In genomic region chr9:34899535-34900158, GRCh38 we compare ENCODE assay signal across 8 cellular contexts. TPM values are rescaled to one million over a fixed set of nuclear protein-coding genes. Genes with fewer than 3 reads are reported as not detected.
DNase-seq lines count a peak whose midpoint lies in the region; ATAC-seq and TF ChIP-seq lines count a peak whose summit lies in the region.

No MANE protein-coding gene starts in this region.

- DNase-seq in AG20443 (ENCODE audit: low spot score) (peak; percentile 87), NK-92 (lab: John Stamatoyannopoulos, UW; ENCODE audit: unreplicated experiment) (peak; percentile 5), memory B cell (ENCODE audit: low spot score in 2 of 2) (peak; percentile 76 to 80)
- DNase-seq in activated CD8-positive, alpha-beta T cell treated with anti-CD3 and anti-CD28 coated beads for 36 hours: peak; percentile 90
- peak; percentile 71 to 80 (median 72) for DNase-seq in effector memory CD8-positive, alpha-beta T cell
- DNase-seq in stimulated activated CD8-positive, alpha-beta memory T cell treated with anti-CD3 and anti-CD28 coated beads, Interleukin-15, amount 100 ng/mL, for 4 hours (ENCODE audit: low read depth in 2 of 2): peak; percentile 49 to 64

- peak; percentile 76 for TF ChIP-seq CTCF in activated CD8-positive, alpha-beta T cell treated with anti-CD3 and anti-CD28 coated beads for 36 hours (IDR thresholded peaks at IDR 0.05)

- POLR2A ChIA-PET in activated CD8-positive, alpha-beta T cell treated with anti-CD3 and anti-CD28 coated beads for 36 hours (lab: Charles Lee): interaction anchor here (0.6 to 2.3 kb wide), 9 partner anchors 85 to 707 kb away, joined by 3 to 9 read pairs (median 3); partner anchors contain the start of gene PIGO

- H3K4me3 Mint-ChIP-seq in activated CD8-positive, alpha-beta T cell treated with anti-CD3 and anti-CD28 coated beads for 36 hours: no peak overlapping the region
- H3K4me3 Mint-ChIP-seq in effector memory CD8-positive, alpha-beta T cell: no peak overlapping the region
- no peak overlapping the region for H3K4me3 Mint-ChIP-seq in memory B cell

- intact Hi-C loops in activated CD8-positive, alpha-beta T cell treated with anti-CD3 and anti-CD28 coated beads for 36 hours (cut with micrococcal nuclease): loop anchor here (1.0 kb wide), 3 partner anchors 86 to 197 kb away; partner anchors contain the start of gene PIGO

- peaks cover 30% of the 10 kb centered on the region for H3K27me3 Mint-ChIP-seq in activated CD8-positive, alpha-beta T cell treated with anti-CD3 and anti-CD28 coated beads for 36 hours
- peaks cover 33 to 59% of the 10 kb centered on the region in 2 donors for H3K27me3 Mint-ChIP-seq in effector memory CD8-positive, alpha-beta T cell
- H3K27me3 Mint-ChIP-seq in memory B cell: peaks cover 15% of the 10 kb centered on the region

- ATAC-seq in GM19023 (IDR thresholded peaks at IDR 0.05; ENCODE audit: unreplicated experiment) (peak; percentile 89), HG03571 (IDR thresholded peaks at IDR 0.05; ENCODE audit: unreplicated experiment) (peak; percentile 78), memory B cell (ENCODE audit: low read depth) (peak; percentile 100)
- ATAC-seq in activated CD8-positive, alpha-beta T cell treated with anti-CD3 and anti-CD28 coated beads for 36 hours: peak; percentile 100
- ATAC-seq in effector memory CD8-positive, alpha-beta T cell (replicated peaks): peak; percentile 100

- CTCF ChIA-PET in activated CD8-positive, alpha-beta T cell treated with anti-CD3 and anti-CD28 coated beads for 36 hours (lab: Charles Lee): interaction anchor here (0.6 to 8.7 kb wide), 71 partner anchors 9 to 720 kb away, joined by 3 to 120 read pairs (median 5); partner anchors contain the start of genes DNAJB5, FANCG, PIGO and STOML2

- no peaks in the 10 kb centered on the region for H3K36me3 Mint-ChIP-seq in activated CD8-positive, alpha-beta T cell treated with anti-CD3 and anti-CD28 coated beads for 36 hours (ENCODE audit: low read depth)
- no peaks in the 10 kb centered on the region for H3K36me3 Mint-ChIP-seq in effector memory CD8-positive, alpha-beta T cell (ENCODE audit: insufficient read depth)
- no peaks in the 10 kb centered on the region for H3K36me3 Mint-ChIP-seq in memory B cell

- H3K27ac Mint-ChIP-seq in activated CD8-positive, alpha-beta T cell treated with anti-CD3 and anti-CD28 coated beads for 36 hours: no peak overlapping the region
- H3K27ac Mint-ChIP-seq in effector memory CD8-positive, alpha-beta T cell: no peak overlapping the region
- H3K27ac Mint-ChIP-seq in memory B cell: no peak overlapping the region

- no peaks in the 10 kb centered on the region for H3K9me3 Mint-ChIP-seq in activated CD8-positive, alpha-beta T cell treated with anti-CD3 and anti-CD28 coated beads for 36 hours
- H3K9me3 Mint-ChIP-seq in effector memory CD8-positive, alpha-beta T cell: no peaks in the 10 kb centered on the region
- H3K9me3 Mint-ChIP-seq in memory B cell: no peaks in the 10 kb centered on the region

- no peaks in the 10 kb centered on the region for H3K4me1 Mint-ChIP-seq in activated CD8-positive, alpha-beta T cell treated with anti-CD3 and anti-CD28 coated beads for 36 hours (ENCODE audit: low read depth)
- no peaks in the 10 kb centered on the region for H3K4me1 Mint-ChIP-seq in effector memory CD8-positive, alpha-beta T cell (ENCODE audit: low read depth in 2 of 2)
- H3K4me1 Mint-ChIP-seq in memory B cell: no peaks in the 10 kb centered on the region

RNA-seq across cellular contexts. Expression of gene PHF24, which starts 58.4 kb away (rescaled TPM):
- total RNA-seq in activated CD8-positive, alpha-beta T cell treated with anti-CD3 and anti-CD28 coated beads for 36 hours: under 1 TPM in 1 of 2 experiments, not detected in 1; 0.11 TPM

Comparison
In these comparisons a context has a peak if more than half of its experiments do, and no peak if none do; other contexts are left out.
1. Peak in every context shown above with its lines: DNase-seq and ATAC-seq.
2. DNase-seq: peak in every context shown above with its lines; median percentile 90 in activated CD8-positive, alpha-beta T cell treated with anti-CD3 and anti-CD28 coated beads for 36 hours; 87 in AG20443; 78 in memory B cell; 72 in effector memory CD8-positive, alpha-beta T cell; 56 in stimulated activated CD8-positive, alpha-beta memory T cell treated with anti-CD3 and anti-CD28 coated beads, Interleukin-15, amount 100 ng/mL, for 4 hours; 5 in NK-92.